Comparison of ENCODE assay signal across 8 cellular contexts in genomic region chr1:203172184-203173115, GRCh38. TPM values are rescaled to one million over a fixed set of nuclear protein-coding genes. Genes with fewer than 3 reads are reported as not detected.
DNase-seq lines count a peak whose midpoint lies in the region; ATAC-seq and TF ChIP-seq lines count a peak whose summit lies in the region.

No MANE protein-coding gene starts in this region.

- H3K9me3 Mint-ChIP-seq in endodermal cell: no peaks in the 10 kb centered on the region
- H3K9me3 Mint-ChIP-seq in mesothelial cell of epicardium: no peaks in the 10 kb centered on the region

- in situ Hi-C loops in G401 (cut with HindIII; ENCODE audit: low sequenced_read_pairs): no loop called here

- H3K27me3 ChIP-seq in endodermal cell (ENCODE audit: control insufficient read depth, insufficient read depth, low read length, poor library complexity, severe bottlenecking) (no peaks in the 10 kb centered on the region), testis (no peaks in the 10 kb centered on the region)

- H3K9me3 ChIP-seq in endodermal cell (ENCODE audit: control insufficient read depth, low read length) (no peaks in the 10 kb centered on the region), testis (no peaks in the 10 kb centered on the region)

- no peaks in the 10 kb centered on the region for H3K27me3 Mint-ChIP-seq in endodermal cell (ENCODE audit: insufficient read depth)
- H3K27me3 Mint-ChIP-seq in mesothelial cell of epicardium (ENCODE audit: low read depth): peaks cover 1% of the 10 kb centered on the region

- no peak overlapping the region for H3K9ac ChIP-seq in endodermal cell (ENCODE audit: extremely low read depth, low read length, poor library complexity, severe bottlenecking)

- 68 to 75% methylated on average over 6 to 8 of the region's 8 CpGs for WGBS in endodermal cell (ENCODE audit: insufficient coverage in 1 of 2, insufficient read length in 1 of 2), 2 experiments
- 62 to 72% methylated on average over 8 of the region's 8 CpGs for WGBS in testis, 2 donors

- TF ChIP-seq CTCF in 22Rv1 (IDR thresholded peaks at IDR 0.05) (peak; percentile 99), endodermal cell (conservative IDR thresholded peaks at IDR 0.05) (peak; percentile 98), mesothelial cell of epicardium (IDR thresholded peaks at IDR 0.05; ENCODE audit: unreplicated experiment) (peak; percentile 83), testis (IDR thresholded peaks at IDR 0.05) (peak; percentile 74 to 80 (median 74))

- DNase-seq in G401 (ENCODE audit: low spot score): peak; percentile 61
- DNase-seq in NCI-H1694 treated with DMSO at 0.1 percent for 48 hours (lab: John Stamatoyannopoulos, UW): peak; percentile 59
- peak; percentile 4 to 25 for DNase-seq in activated CD4-positive, alpha-beta T cell treated with anti-CD3 and anti-CD28 coated beads, Interleukin-2, amount 50 U/mL, for 4 hours
- DNase-seq in endodermal cell: peak; percentile 95
- DNase-seq in mesothelial cell of epicardium (ENCODE audit: low spot score in 2 of 2, unreplicated experiment in 2 of 2): peak; percentile 51 to 70
- DNase-seq in testis: peak; percentile 73

- H3K36me3 ChIP-seq in endodermal cell (ENCODE audit: control insufficient read depth, insufficient read depth, low read length) (no peaks in the 10 kb centered on the region), testis (ENCODE audit: low read depth, missing control alignments) (no peaks in the 10 kb centered on the region)

- no peak overlapping the region for H3K27ac Mint-ChIP-seq in endodermal cell
- H3K27ac Mint-ChIP-seq in mesothelial cell of epicardium: no peak overlapping the region

- TF ChIP-seq POLR2A in testis (IDR thresholded peaks at IDR 0.05): no peak

- no peak overlapping the region for H3K27ac ChIP-seq in 22Rv1
- H3K27ac ChIP-seq in endodermal cell (ENCODE audit: low read depth, low read length): no peak overlapping the region
- no peak overlapping the region for H3K27ac ChIP-seq in testis

- H3K4me3 ChIP-seq in endodermal cell (ENCODE audit: low read length) (no peak overlapping the region), testis (no peak overlapping the region)

- H3K4me1 Mint-ChIP-seq in endodermal cell (peaks cover 18% of the 10 kb centered on the region), mesothelial cell of epicardium (no peaks in the 10 kb centered on the region)

- H3K4me3 Mint-ChIP-seq in endodermal cell (no peak overlapping the region), mesothelial cell of epicardium (no peak overlapping the region)

- intact Hi-C loops in testis (cut with DNase I; ENCODE audit: low total_unique reads): no loop called here

- no peak for ATAC-seq in GM21529 (IDR thresholded peaks at IDR 0.05; ENCODE audit: unreplicated experiment)

- H3K36me3 Mint-ChIP-seq in endodermal cell (ENCODE audit: low read depth) (no peaks in the 10 kb centered on the region), mesothelial cell of epicardium (no peaks in the 10 kb centered on the region)

- peaks cover 6% of the 10 kb centered on the region for H3K4me1 ChIP-seq in endodermal cell (ENCODE audit: control insufficient read depth, insufficient read depth, low read length)
- H3K4me1 ChIP-seq in testis: peaks cover 26% of the 10 kb centered on the region

RNA-seq across cellular contexts. Expression of gene MYBPH, which starts 3.2 kb away (rescaled TPM):
- 0.47 TPM in 1 of 2 replicates, not detected in the other for total RNA-seq in G401 (2014; rRNA removed; shearing (Covaris generic))
- total RNA-seq in endodermal cell (not detected), mesothelial cell of epicardium (not detected in 3 replicates), testis (under 1 TPM; 0.16 to 0.25 TPM)
- not detected for polyA plus RNA-seq in endodermal cell (2013, experiment 1 of 2)
- not detected for polyA plus RNA-seq in endodermal cell (2013, experiment 2 of 2)
- polyA plus RNA-seq in testis (ENCODE audit: insufficient read depth, low read depth, low replicate concordance): 2.9 TPM

RNA-seq across cellular contexts. Expression of gene CHI3L1, which starts 14.1 kb away (rescaled TPM):
- total RNA-seq in G401 (2014; rRNA removed; shearing (Covaris generic)): 1.3 TPM in 1 of 2 replicates, not detected in the other
- 1 to 10 TPM in 1 of 2 donors, under 1 TPM in 1; 0.18 to 1.1 TPM for total RNA-seq in endodermal cell
- 0.71 TPM for polyA plus RNA-seq in endodermal cell (2013, experiment 1 of 2)
- 1.3 TPM for polyA plus RNA-seq in endodermal cell (2013, experiment 2 of 2)
- 0.13 to 0.32 TPM (median 0.22 TPM) in 3 replicates for total RNA-seq in mesothelial cell of epicardium
- 1 to 10 TPM; 2.0 to 6.6 TPM for total RNA-seq in testis
- 35.5 TPM for polyA plus RNA-seq in testis (ENCODE audit: insufficient read depth, low read depth, low replicate concordance)

RNA-seq across cellular contexts. Expression of gene ADORA1, which starts 44.9 kb away (rescaled TPM):
- 8.4 and 13.2 TPM in 2 replicates for total RNA-seq in G401 (2014; rRNA removed; shearing (Covaris generic))
- total RNA-seq in endodermal cell: 1 to 10 TPM; 2.0 to 2.1 TPM
- polyA plus RNA-seq in endodermal cell (2013, experiment 1 of 2): 4.3 TPM
- polyA plus RNA-seq in endodermal cell (2013, experiment 2 of 2): 4.1 TPM
- 2.9 to 4.3 TPM (median 3.8 TPM) in 3 replicates for total RNA-seq in mesothelial cell of epicardium
- total RNA-seq in testis: 10 to 100 TPM; 43.2 to 68.6 TPM
- 61.9 TPM for polyA plus RNA-seq in testis (ENCODE audit: insufficient read depth, low read depth, low replicate concordance)

RNA-seq across cellular contexts. Expression of gene CHIT1, which starts 57.0 kb away (rescaled TPM):
- total RNA-seq in G401 (2014; rRNA removed; shearing (Covaris generic)): not detected in 2 replicates
- total RNA-seq in endodermal cell (under 1 TPM in 1 of 2 donors, not detected in 1; 0.07 TPM), mesothelial cell of epicardium (0.13 to 0.18 TPM in 2 of 3 replicates, not detected in the other), testis (under 1 TPM; 0.08 to 0.62 TPM)
- polyA plus RNA-seq in endodermal cell (2013, experiment 1 of 2): not detected
- not detected for polyA plus RNA-seq in endodermal cell (2013, experiment 2 of 2)
- 9.9 TPM for polyA plus RNA-seq in testis (ENCODE audit: insufficient read depth, low read depth, low replicate concordance)

Comparison
In these comparisons a context has a peak if more than half of its experiments do, and no peak if none do; other contexts are left out.
1. DNase-seq: peak in every context shown above with its lines; median percentile 95 in endodermal cell; 73 in testis; 61 in G401; 60 in mesothelial cell of epicardium; 59 in NCI-H1694 treated with DMSO at 0.1 percent for 48 hours; 14 in activated CD4-positive, alpha-beta T cell treated with anti-CD3 and anti-CD28 coated beads, Interleukin-2, amount 50 U/mL, for 4 hours.